Comparison of ENCODE assay signal across 12 cellular contexts in genomic region chrX:25300994-25301393, GRCh38.
DNase-seq lines count a peak whose midpoint lies in the region; ATAC-seq lines count a peak whose summit lies in the region.
"Had no signal": no experiment of that assay in that cellular context is flagged by ENCODE, and none has a peak within 500 bp of the region (broad histone marks: within the 10 kb centered on the region; RNA-seq: fewer than 3 reads in every experiment).

No MANE protein-coding gene starts in this region.

- peaks cover 13% of the 10 kb centered on the region for H3K4me1 ChIP-seq in HAP-1
- H3K4me1 ChIP-seq: Caco-2 had no signal

- H3K4me3 ChIP-seq in HAP-1 = no peak overlapping the region

- DNase-seq in HAP-1 (ENCODE audit: low spot score in 2 of 2) (peak; percentile 49 to 91), glomerular visceral epithelial cell (ENCODE audit: extremely low spot score) (peak; percentile 62), mucosa of gallbladder (ENCODE audit: low spot score) (peak; percentile 21), pons (ENCODE audit: low spot score) (no peak)
- DNase-seq in activated CD8-positive, alpha-beta memory T cell treated with anti-CD3 and anti-CD28 coated beads, Interleukin-2, amount 50 U/mL, for 4 hours = no peak
- DNase-seq: AML-193; Caco-2; CD4-positive, alpha-beta T cell; DMS79 treated with DMSO at 0.1 percent for 48 hours; GF-D8; H9 had no signal

- in situ Hi-C loops in HAP-1 (cut with MboI; ENCODE audit: low sequenced_read_pairs) = no loop called here

- no peaks in the 10 kb centered on the region for H3K9me3 ChIP-seq in HAP-1
- H3K9me3 ChIP-seq: Caco-2 had no signal

- no peak for ATAC-seq in GM21360 (IDR thresholded peaks at IDR 0.05; ENCODE audit: unreplicated experiment)

- H3K27me3 ChIP-seq in HAP-1 (ENCODE audit: low read depth) = no peaks in the 10 kb centered on the region

- no peaks in the 10 kb centered on the region for H3K36me3 ChIP-seq in HAP-1 (replicated peaks)

Comparison
In these comparisons a context has a peak if more than half of its experiments do, and no peak if none do; other contexts are left out.
1. DNase-seq: peak in HAP-1 (2 of 2), glomerular visceral epithelial cell (single experiment) and mucosa of gallbladder (single experiment); none in activated CD8-positive, alpha-beta memory T cell treated with anti-CD3 and anti-CD28 coated beads, Interleukin-2, amount 50 U/mL, for 4 hours (single experiment) and pons (single experiment).